ENCODE assay signal across 8 cellular contexts in the genomic region with DNA sequence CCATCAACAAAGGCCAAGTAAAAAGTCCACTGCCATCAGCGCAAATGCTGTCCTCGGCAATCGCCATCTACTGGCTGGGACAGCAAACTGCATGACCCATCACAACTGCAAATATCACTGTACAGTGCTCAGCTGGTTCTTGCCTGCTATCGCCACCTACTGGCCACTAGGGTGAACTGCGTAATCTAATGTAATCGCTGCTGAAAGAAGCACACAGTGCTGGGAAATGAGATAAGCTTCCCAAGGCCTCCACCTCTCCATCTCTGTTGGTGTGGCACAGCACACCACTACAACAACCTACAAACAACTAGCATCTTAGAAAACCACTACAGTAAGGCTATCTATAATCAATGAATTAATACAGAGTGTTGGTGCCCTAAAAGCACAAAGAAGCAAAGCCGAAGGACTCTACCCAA.
A peak's percentile ranks its signal among the peaks of the same experiment; 100 is the strongest.
DNase-seq lines count a peak whose midpoint lies in the region; ATAC-seq and TF ChIP-seq lines count a peak whose summit lies in the region.

No MANE protein-coding gene starts in this region.

- H3K4me1 ChIP-seq in psoas muscle: no peaks in the 10 kb centered on the region

- WGBS in psoas muscle, 3 donors: 20 to 22% (median 20%) methylated on average over 7 of the region's 7 CpGs

- no peak overlapping the region for H3K27ac ChIP-seq in psoas muscle

- DNase-seq in GM10266 (ENCODE audit: extremely low spot score): peak; percentile 40
- peak; percentile 65 for DNase-seq in H7
- DNase-seq in RPMI7951 (ENCODE audit: low read depth): peak; percentile 57
- peak; percentile 9 for DNase-seq in activated effector memory CD4-positive, alpha-beta T cell treated with Interleukin-2 at 50 U/mL for 16 hours
- DNase-seq in head of caudate nucleus: peak in 41 of 42 donors; percentile 7 to 76 (median 47)
- peak; percentile 39 to 55 for DNase-seq in psoas muscle
- DNase-seq in OCI-M2 (lab: John Stamatoyannopoulos, UW; ENCODE audit: unreplicated experiment): no peak

- H3K36me3 ChIP-seq in H7 (replicated peaks; ENCODE audit: control insufficient read depth, insufficient read depth, low read length) (no peaks in the 10 kb centered on the region), psoas muscle (ENCODE audit: insufficient read depth in 1 of 2, low read depth in 1 of 2) (no peaks in the 10 kb centered on the region)

- TF ChIP-seq CTCF in GM10266 (IDR thresholded peaks at IDR 0.05; ENCODE audit: control insufficient read depth, insufficient read depth, low read depth, missing control alignments) (peak; percentile 96), LNCAP (IDR thresholded peaks at IDR 0.05) (peak; percentile 88), psoas muscle (IDR thresholded peaks at IDR 0.05) (peak; percentile 75)

- H3K27me3 ChIP-seq in H7 (ENCODE audit: control insufficient read depth, insufficient read depth, low read length): no peaks in the 10 kb centered on the region
- H3K27me3 ChIP-seq in psoas muscle (ENCODE audit: insufficient read depth in 3 of 3, low read length in 2 of 3): peaks cover 0 to 12% (median 0%) of the 10 kb centered on the region in 3 donors

- H3K9me3 ChIP-seq in psoas muscle: no peaks in the 10 kb centered on the region

- intact Hi-C loops in head of caudate nucleus (cut with DNase I) (no loop called here), psoas muscle (cut with DNase I) (no loop called here)

- no peak overlapping the region for H3K4me3 ChIP-seq in H7 (ENCODE audit: insufficient read depth, low read depth, low read length)
- no peak overlapping the region for H3K4me3 ChIP-seq in psoas muscle

- peak in 2 of 4 donors; percentile 55 to 58 for ATAC-seq in psoas muscle
